In genomic region chr1:47434051-47434842, GRCh38 we compare ENCODE assay signal across 9 cellular contexts. TPM values are rescaled to one million over a fixed set of nuclear protein-coding genes. Genes with fewer than 3 reads are reported as not detected.
DNase-seq lines count a peak whose midpoint lies in the region; FAIRE-seq lines count a peak whose summit lies in the region.
"Had no signal": no experiment of that assay in that cellular context is flagged by ENCODE, and none has a peak within 500 bp of the region (broad histone marks: within the 10 kb centered on the region; RNA-seq: fewer than 3 reads in every experiment).

No MANE protein-coding gene starts in this region.

- peaks cover 0 to 16% of the 10 kb centered on the region in 2 donors for H3K27me3 ChIP-seq in small intestine (ENCODE audit: control insufficient read depth in 2 of 2, insufficient read depth in 2 of 2, low read length in 2 of 2)

- no peaks in the 10 kb centered on the region for H3K36me3 ChIP-seq in small intestine (ENCODE audit: control insufficient read depth in 2 of 2, insufficient read depth in 2 of 2, low read length in 2 of 2)

- no peaks in the 10 kb centered on the region for H3K9me3 Mint-ChIP-seq in activated T-helper 1 cell treated with anti-CD3 and anti-CD28 coated beads, Interleukin-12 subunit alpha, Interleukin-12 subunit beta, Interleukin-2, Interleukin-4 antibody, amounts not matched to agents 30 ng/mL and 10 ng/mL and 1 ng/mL, durations not matched to agents 14 hours and 24 hours and 36 hours

- no peaks in the 10 kb centered on the region for H3K9me3 ChIP-seq in small intestine (ENCODE audit: control insufficient read depth, low read depth)

- intact Hi-C loops in activated T-helper 1 cell treated with anti-CD3 and anti-CD28 coated beads, Interleukin-12 subunit alpha, Interleukin-12 subunit beta, Interleukin-2, Interleukin-4 antibody, amounts not matched to agents 30 ng/mL and 10 ng/mL and 1 ng/mL, durations not matched to agents 14 hours and 24 hours and 36 hours (cut with micrococcal nuclease), result loop anchor here (1.0 kb wide), 1 partner anchor 10 kb away; no protein-coding TSS in a partner anchor
- intact Hi-C loops in head of caudate nucleus (cut with DNase I) (no loop called here), posterior vena cava (cut with DNase I) (loop anchor here (2.0 to 10.0 kb wide), 4 partner anchors 242 to 288 kb away; partner anchors contain the start of gene PDZK1IP1 (in 1 of the 2))

- H3K27me3 Mint-ChIP-seq in activated T-helper 1 cell treated with anti-CD3 and anti-CD28 coated beads, Interleukin-12 subunit alpha, Interleukin-12 subunit beta, Interleukin-2, Interleukin-4 antibody, amounts not matched to agents 30 ng/mL and 10 ng/mL and 1 ng/mL, durations not matched to agents 14 hours and 24 hours and 36 hours (ENCODE audit: insufficient read depth), result peaks cover 33% of the 10 kb centered on the region

- peaks cover 0 to 4% of the 10 kb centered on the region in 2 donors for H3K4me1 ChIP-seq in small intestine (ENCODE audit: control insufficient read depth in 2 of 2, insufficient read depth in 1 of 2, low read depth in 1 of 2, low read length in 1 of 2)

- H3K36me3 Mint-ChIP-seq in activated T-helper 1 cell treated with anti-CD3 and anti-CD28 coated beads, Interleukin-12 subunit alpha, Interleukin-12 subunit beta, Interleukin-2, Interleukin-4 antibody, amounts not matched to agents 30 ng/mL and 10 ng/mL and 1 ng/mL, durations not matched to agents 14 hours and 24 hours and 36 hours (ENCODE audit: low read depth), result peaks cover 16% of the 10 kb centered on the region

- DNase-seq in EL (peak; percentile 47), head of caudate nucleus (peak; percentile 16 to 79 (median 49)), posterior vena cava (ENCODE audit: low spot score) (peak; percentile 88), GDM1 (lab: John Stamatoyannopoulos, UW) (no peak), epidermal melanocyte (ENCODE audit: insufficient read length, low spot score) (no peak), small intestine (no peak)
- no peak for DNase-seq in activated T-helper 1 cell treated with anti-CD3 and anti-CD28 coated beads, Interleukin-12 subunit alpha, Interleukin-12 subunit beta, Interleukin-2, Interleukin-4 antibody, amounts not matched to agents 30 ng/mL and 10 ng/mL and 1 ng/mL, durations not matched to agents 14 hours and 24 hours and 36 hours (ENCODE audit: low spot score)
- DNase-seq in activated CD8-positive, alpha-beta memory T cell treated with anti-CD3 and anti-CD28 coated beads, Interleukin-2, amount 50 U/mL, for 48 hours, result no peak

- FAIRE-seq in small intestine (lab: Jason Lieb, UNC), result no peak
- FAIRE-seq: GM18507 had no signal

- peaks cover 34% of the 10 kb centered on the region for H3K4me1 Mint-ChIP-seq in activated T-helper 1 cell treated with anti-CD3 and anti-CD28 coated beads, Interleukin-12 subunit alpha, Interleukin-12 subunit beta, Interleukin-2, Interleukin-4 antibody, amounts not matched to agents 30 ng/mL and 10 ng/mL and 1 ng/mL, durations not matched to agents 14 hours and 24 hours and 36 hours (ENCODE audit: low read depth)

- 30 to 58% (median 49%) methylated on average over 49 to 51 of the region's 51 CpGs for WGBS in small intestine, 3 donors

- H3K4me3 Mint-ChIP-seq in activated T-helper 1 cell treated with anti-CD3 and anti-CD28 coated beads, Interleukin-12 subunit alpha, Interleukin-12 subunit beta, Interleukin-2, Interleukin-4 antibody, amounts not matched to agents 30 ng/mL and 10 ng/mL and 1 ng/mL, durations not matched to agents 14 hours and 24 hours and 36 hours, result peak overlapping the region; percentile 35

- H3K4me3 ChIP-seq in small intestine (ENCODE audit: low read depth in 1 of 2, low read length in 2 of 2), result no peak overlapping the region

- no peak overlapping the region for H3K27ac ChIP-seq in small intestine (ENCODE audit: low read depth in 1 of 2, low read length in 1 of 2)

- H3K27ac Mint-ChIP-seq in activated T-helper 1 cell treated with anti-CD3 and anti-CD28 coated beads, Interleukin-12 subunit alpha, Interleukin-12 subunit beta, Interleukin-2, Interleukin-4 antibody, amounts not matched to agents 30 ng/mL and 10 ng/mL and 1 ng/mL, durations not matched to agents 14 hours and 24 hours and 36 hours, result no peak overlapping the region

RNA-seq across cellular contexts. Expression of gene FOXD2, which starts 3.6 kb away (rescaled TPM):
- total RNA-seq in activated T-helper 1 cell treated with anti-CD3 and anti-CD28 coated beads, Interleukin-12 subunit alpha, Interleukin-12 subunit beta, Interleukin-2, Interleukin-4 antibody, amounts not matched to agents 30 ng/mL and 10 ng/mL and 1 ng/mL, durations not matched to agents 14 hours and 24 hours and 36 hours, result 0.17 and 0.21 TPM in 2 replicates
- under 1 TPM; 0.19 to 0.37 TPM for total RNA-seq in posterior vena cava
- under 1 TPM; 0.19 to 0.27 (median 0.22) TPM for polyA plus RNA-seq in small intestine

RNA-seq across cellular contexts. Expression of gene FOXE3, which starts 18.2 kb away (rescaled TPM):
- not detected in 2 replicates for total RNA-seq in activated T-helper 1 cell treated with anti-CD3 and anti-CD28 coated beads, Interleukin-12 subunit alpha, Interleukin-12 subunit beta, Interleukin-2, Interleukin-4 antibody, amounts not matched to agents 30 ng/mL and 10 ng/mL and 1 ng/mL, durations not matched to agents 14 hours and 24 hours and 36 hours
- total RNA-seq in posterior vena cava, result under 1 TPM in 1 of 2 donors, not detected in 1; 0.10 TPM
- not detected for polyA plus RNA-seq in small intestine

Comparison
In these comparisons a context has a peak if more than half of its experiments do, and no peak if none do; other contexts are left out.
1. DNase-seq: peak in EL (single experiment), head of caudate nucleus (42 of 42) and posterior vena cava (single experiment); none in activated T-helper 1 cell treated with anti-CD3 and anti-CD28 coated beads, Interleukin-12 subunit alpha, Interleukin-12 subunit beta, Interleukin-2, Interleukin-4 antibody, amounts not matched to agents 30 ng/mL and 10 ng/mL and 1 ng/mL, durations not matched to agents 14 hours and 24 hours and 36 hours (single experiment), activated CD8-positive, alpha-beta memory T cell treated with anti-CD3 and anti-CD28 coated beads, Interleukin-2, amount 50 U/mL, for 48 hours (single experiment), GDM1 (single experiment), epidermal melanocyte (single experiment) and small intestine (single experiment).